ENCODE assay signal across 8 cellular contexts in the genomic region with DNA sequence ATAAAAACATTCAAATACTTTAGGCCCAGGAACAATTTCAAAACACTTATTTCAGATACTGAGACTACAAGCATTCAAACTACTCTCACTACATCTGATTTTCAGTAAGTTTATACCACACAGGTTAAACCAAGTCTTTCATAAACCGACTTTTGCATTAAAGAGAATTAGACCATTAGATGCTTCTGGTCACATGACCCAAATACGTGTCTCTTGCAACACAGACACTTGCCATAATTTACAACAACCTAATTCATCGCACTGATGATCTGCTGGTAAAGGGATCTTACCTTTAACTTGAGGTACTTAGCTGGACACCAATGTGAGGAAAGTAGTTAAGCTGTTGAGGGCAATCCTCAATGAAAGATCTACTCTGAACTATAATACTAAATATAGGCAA. TPM values are rescaled to one million over a fixed set of nuclear protein-coding genes. Genes with fewer than 3 reads are reported as not detected.
DNase-seq lines count a peak whose midpoint lies in the region; ATAC-seq and TF ChIP-seq lines count a peak whose summit lies in the region.

No MANE protein-coding gene starts in this region.

- no peak overlapping the region for H2AFZ ChIP-seq in SU-DHL-6 (ENCODE audit: low read depth, low read length, severe bottlenecking)

- H3K9ac ChIP-seq in SU-DHL-6 (ENCODE audit: low read length) (peak overlapping the region; percentile 100; the same call in 1 of the 2 replicates), skeletal muscle satellite cell (ENCODE audit: low read depth, low read length) (peak overlapping the region; percentile 87)

- peaks cover 38% of the 10 kb centered on the region for H3K4me1 ChIP-seq in skeletal muscle satellite cell (ENCODE audit: control insufficient read depth, insufficient read depth, low read length)

- H3K27ac ChIP-seq in SU-DHL-6 (ENCODE audit: low read depth, low read length), result no peak overlapping the region

- H3K79me2 ChIP-seq in SU-DHL-6 (ENCODE audit: insufficient read depth, low read length), result peaks cover 62% of the 10 kb centered on the region

- H4K20me1 ChIP-seq in SU-DHL-6 (ENCODE audit: low read depth, low read length), result peaks cover 73% of the 10 kb centered on the region

- H3K4me3 ChIP-seq in SU-DHL-6 (ENCODE audit: insufficient read depth, low read length, poor library complexity, severe bottlenecking) (peak overlapping the region; percentile 82), fibroblast of villous mesenchyme (ENCODE audit: low read depth, low read length) (peak overlapping the region; percentile 100), skeletal muscle satellite cell (ENCODE audit: low read length) (peak overlapping the region; percentile 80)

- H3K27me3 ChIP-seq in SU-DHL-6 (ENCODE audit: low read length) (no peaks in the 10 kb centered on the region), skeletal muscle satellite cell (ENCODE audit: control insufficient read depth, insufficient read depth, low read length) (no peaks in the 10 kb centered on the region)

- no peaks in the 10 kb centered on the region for H3K9me2 ChIP-seq in SU-DHL-6 (replicated peaks; ENCODE audit: insufficient read depth, low read length)

- no peak for TF ChIP-seq CTCF in SU-DHL-6 (IDR thresholded peaks at IDR 0.05; ENCODE audit: insufficient read depth, low read length, poor library complexity, severe bottlenecking)
- TF ChIP-seq CTCF in fibroblast of villous mesenchyme (IDR thresholded peaks at IDR 0.05; ENCODE audit: insufficient read depth, low read depth, low read length), result no peak

- peak overlapping the region; percentile 98 for H3K4me2 ChIP-seq in SU-DHL-6 (ENCODE audit: low read depth, low read length, poor library complexity, severe bottlenecking)
- H3K4me2 ChIP-seq in skeletal muscle satellite cell (ENCODE audit: low read length), result peak overlapping the region; percentile 95

- DNase-seq in DMS79 treated with DMSO at 0.1 percent for 48 hours (lab: John Stamatoyannopoulos, UW) (peak; percentile 25), DMS79 (lab: John Stamatoyannopoulos, UW) (no peak), fibroblast of villous mesenchyme (ENCODE audit: low read depth) (peak; percentile 45), DMS153 treated with DMSO at 0.1 percent for 48 hours (lab: John Stamatoyannopoulos, UW; ENCODE audit: unreplicated experiment) (no peak)

- peaks cover 70% of the 10 kb centered on the region for H3F3A ChIP-seq in SU-DHL-6 (ENCODE audit: insufficient read depth)

- H3K36me3 ChIP-seq in SU-DHL-6 (ENCODE audit: low read length) (peaks cover 73% of the 10 kb centered on the region), skeletal muscle satellite cell (ENCODE audit: insufficient read depth, low read length) (peaks cover 76% of the 10 kb centered on the region)

- H3K9me3 ChIP-seq in SU-DHL-6 (ENCODE audit: insufficient read depth, low read length) (no peaks in the 10 kb centered on the region), skeletal muscle satellite cell (replicated peaks; ENCODE audit: low read length) (no peaks in the 10 kb centered on the region)

- no peak for ATAC-seq in GM19467 (IDR thresholded peaks at IDR 0.05; ENCODE audit: unreplicated experiment)
- ATAC-seq in activated CD4-positive, CD25-positive, alpha-beta regulatory T cell treated with anti-CD3 and anti-CD28 coated beads, Interleukin-2, amount 50 U/mL, for 24 hours, result no peak

RNA-seq across cellular contexts. Expression of a gene that starts 3.2 kb away (rescaled TPM):
- total RNA-seq in fibroblast of villous mesenchyme, result 474 and 562 TPM in 2 replicates
- total RNA-seq in skeletal muscle satellite cell (2012; rRNA removed), result 272 and 428 TPM in 2 replicates

Comparison
In these comparisons a context has a peak if more than half of its experiments do, and no peak if none do; other contexts are left out.
1. DNase-seq: peak in DMS79 treated with DMSO at 0.1 percent for 48 hours (single experiment) and fibroblast of villous mesenchyme (single experiment); none in DMS79 (single experiment) and DMS153 treated with DMSO at 0.1 percent for 48 hours (single experiment).
2. Peak in every context shown above with its lines, with median percentiles within 50 percentile points of each other: H3K4me3 ChIP-seq.